Comparison of ENCODE assay signal across 9 cellular contexts in genomic region chr12:9240004-9240635, GRCh38. TPM values are rescaled to one million over a fixed set of nuclear protein-coding genes. Genes with fewer than 3 reads are reported as not detected.
A peak's percentile ranks its signal among the peaks of the same experiment; 100 is the strongest.
DNase-seq lines count a peak whose midpoint lies in the region; ATAC-seq and TF ChIP-seq lines count a peak whose summit lies in the region.
"Not testable (repeated sequence)": the region's sequence is repeated elsewhere in the genome, so short reads cannot be mapped to it uniquely, and the experiment has no call there.
"Had no signal": no experiment of that assay in that cellular context is flagged by ENCODE, and none has a peak within 500 bp of the region (broad histone marks: within the 10 kb centered on the region; RNA-seq: fewer than 3 reads in every experiment).

No MANE protein-coding gene starts in this region.

- not testable (repeated sequence) for H3K27me3 ChIP-seq in kidney epithelial cell (ENCODE audit: control insufficient read depth, insufficient read depth, low read length); aorta (ENCODE audit: control insufficient read depth in 1 of 2, insufficient read depth in 2 of 2, low read length in 1 of 2)

- not testable (repeated sequence) for H3K9me3 Mint-ChIP-seq in activated CD4-positive, alpha-beta T cell treated with anti-CD3 and anti-CD28 coated beads for 36 hours (ENCODE audit: low read depth)

- not testable (repeated sequence) for DNase-seq in HEK293T (ENCODE audit: extremely low spot score); kidney epithelial cell (ENCODE audit: low read depth); aorta
- peak; percentile 68 for DNase-seq in activated CD4-positive, alpha-beta T cell treated with anti-CD3 and anti-CD28 coated beads for 36 hours
- DNase-seq in activated gamma-delta T cell treated with Interleukin-2 at 50 U/mL for 16 hours (peak; percentile 20), dermis blood vessel endothelial cell (peak; percentile 33), retina (peak; percentile 56)
- DNase-seq in stimulated activated CD8-positive, alpha-beta memory T cell treated with anti-CD3 and anti-CD28 coated beads, Interleukin-15, amount 100 ng/mL, for 24 hours (ENCODE audit: low read depth) = peak; percentile 6

- not testable (repeated sequence) for H3K36me3 ChIP-seq in kidney epithelial cell (ENCODE audit: control insufficient read depth, insufficient read depth, low read length); aorta (ENCODE audit: control insufficient read depth in 1 of 2, insufficient read depth in 2 of 2, low read length in 1 of 2)

- H3K4me1 Mint-ChIP-seq in activated CD4-positive, alpha-beta T cell treated with anti-CD3 and anti-CD28 coated beads for 36 hours = peaks cover 27% of the 10 kb centered on the region

- not testable (repeated sequence) for H3K27ac ChIP-seq in aorta (ENCODE audit: low read depth in 1 of 2, low read length in 2 of 2)

- POLR2A ChIA-PET in HEK293T (lab: Yijun Ruan, JAX); activated CD4-positive, alpha-beta T cell treated with anti-CD3 and anti-CD28 coated beads for 36 hours (lab: Charles Lee): not testable (repeated sequence)

- 20 to 24% methylated on average over 27 to 31 of the region's 33 CpGs for WGBS in aorta, 2 donors

- peak overlapping the region; percentile 88 for H3K27ac Mint-ChIP-seq in activated CD4-positive, alpha-beta T cell treated with anti-CD3 and anti-CD28 coated beads for 36 hours

- H3K27me3 Mint-ChIP-seq in activated CD4-positive, alpha-beta T cell treated with anti-CD3 and anti-CD28 coated beads for 36 hours = peaks cover 11% of the 10 kb centered on the region

- not testable (repeated sequence) for H3K4me1 ChIP-seq in aorta (ENCODE audit: control insufficient read depth in 1 of 2, insufficient read depth in 2 of 2, low read length in 2 of 2)

- H3K36me3 Mint-ChIP-seq in activated CD4-positive, alpha-beta T cell treated with anti-CD3 and anti-CD28 coated beads for 36 hours (ENCODE audit: low read depth) = not testable (repeated sequence)

- H3K4me3 ChIP-seq in kidney epithelial cell (ENCODE audit: low read depth, low read length) (peak overlapping the region; percentile 26), aorta (ENCODE audit: low read length in 2 of 2) (peak overlapping the region; percentile 12 to 29)

- intact Hi-C loops in activated CD4-positive, alpha-beta T cell treated with anti-CD3 and anti-CD28 coated beads for 36 hours (cut with DNase I, micrococcal nuclease) = loop anchor here (5.0 to 10.0 kb wide), 4 partner anchors 595 to 1302 kb away; partner anchors contain the start of genes CLEC2B (in 1 of the 2) and KLRD1 (in 1 of the 2)
- intact Hi-C loops in aorta (cut with DNase I) = loop anchor here in 1 of 2 donors (10.0 kb wide), 1 partner anchor 125 kb away; the partner anchor contains the start of gene A2M

- not testable (repeated sequence) for TF ChIP-seq CTCF in kidney epithelial cell (IDR thresholded peaks at IDR 0.05; ENCODE audit: insufficient read depth, low read length, poor library complexity, severe bottlenecking)

- peak overlapping the region; percentile 80 for H3K4me3 Mint-ChIP-seq in activated CD4-positive, alpha-beta T cell treated with anti-CD3 and anti-CD28 coated beads for 36 hours

- not testable (repeated sequence) for ATAC-seq in activated CD4-positive, alpha-beta T cell treated with anti-CD3 and anti-CD28 coated beads for 36 hours; aorta (ENCODE audit: low FRiP score)

- CTCF ChIA-PET in HEK293T (lab: Yijun Ruan, JAX); activated CD4-positive, alpha-beta T cell treated with anti-CD3 and anti-CD28 coated beads for 36 hours (lab: Charles Lee): not testable (repeated sequence)

- H3K9me3 ChIP-seq in aorta (ENCODE audit: control insufficient read depth, low read length) = not testable (repeated sequence)

TF ChIP-seq in HEK293T, 16 proteins besides CTCF, POLR2A, EP300 and RAD21:
- TF ChIP-seq L3MBTL2 (conservative IDR thresholded peaks at IDR 0.05) = 0 out of 2 replicates have a peak, but pooled peaks have one; percentile 21
TF ChIP-seq in HEK293T: peak in this region for 1; not testable (repeated sequence) for 15.

RNA-seq across cellular contexts. Expression of gene PZP, which starts 31.9 kb away (rescaled TPM):
- not detected for total RNA-seq in activated CD4-positive, alpha-beta T cell treated with anti-CD3 and anti-CD28 coated beads for 36 hours
- total RNA-seq in dermis blood vessel endothelial cell (0.70 and 2.4 TPM in 2 replicates), kidney epithelial cell (not detected in 2 replicates), aorta (under 1 TPM; 0.29 to 0.87 TPM)
- polyA plus RNA-seq in aorta = not detected
- total RNA-seq: K562 had no signal
